Comparison of ENCODE assay signal across 25 cellular contexts in genomic region chr2:144693179-144693578, GRCh38.
"Had no signal": no experiment of that assay in that cellular context is flagged by ENCODE, and none has a peak within 500 bp of the region (broad histone marks: within the 10 kb centered on the region; RNA-seq: fewer than 3 reads in every experiment).

No MANE protein-coding gene starts in this region.

- H3K4me1 Mint-ChIP-seq: activated B cell treated with CpG ODN at 0.5 μM for 24 hours, T-cell had no signal

- H3K36me3 Mint-ChIP-seq: activated naive CD8-positive, alpha-beta T cell treated with anti-CD3 and anti-CD28 coated beads for 36 hours; neural progenitor cell; T-cell had no signal

- H3K4me2 ChIP-seq: neural progenitor cell had no signal

- H3K4me3 Mint-ChIP-seq: activated B cell treated with CpG ODN at 0.5 μM for 24 hours; activated naive CD4-positive, alpha-beta T cell treated with anti-CD3 and anti-CD28 coated beads for 36 hours; activated naive CD8-positive, alpha-beta T cell treated with anti-CD3 and anti-CD28 coated beads for 36 hours; neural progenitor cell; T-cell; T-helper 2 cell treated with Interferon-gamma antibody and Interleukin-4, amounts not matched to agents 5 μg/mL and 100 μg/mL, for 36 hours had no signal

- H3K27ac Mint-ChIP-seq: activated B cell treated with CpG ODN at 0.5 μM for 24 hours; activated naive CD4-positive, alpha-beta T cell treated with anti-CD3 and anti-CD28 coated beads for 36 hours; activated naive CD8-positive, alpha-beta T cell treated with anti-CD3 and anti-CD28 coated beads for 36 hours; neural progenitor cell; T-cell; T-helper 2 cell treated with Interferon-gamma antibody and Interleukin-4, amounts not matched to agents 5 μg/mL and 100 μg/mL, for 36 hours had no signal

- H2AFZ ChIP-seq: neural progenitor cell had no signal

- ATAC-seq: body of pancreas, T-cell had no signal

- H3K27me3 Mint-ChIP-seq: activated B cell treated with CpG ODN at 0.5 μM for 24 hours had no signal

- H3K9me3 Mint-ChIP-seq: activated B cell treated with CpG ODN at 0.5 μM for 24 hours; activated naive CD8-positive, alpha-beta T cell treated with anti-CD3 and anti-CD28 coated beads for 36 hours; neural progenitor cell; T-helper 2 cell treated with Interferon-gamma antibody and Interleukin-4, amounts not matched to agents 5 μg/mL and 100 μg/mL, for 36 hours had no signal

- H3K36me3 ChIP-seq: adrenal gland, colonic mucosa, neural progenitor cell, transverse colon had no signal

- H3K9me3 ChIP-seq: adrenal gland, body of pancreas, colonic mucosa, transverse colon had no signal

- DNase-seq: activated B cell treated with CpG ODN at 0.5 μM for 24 hours; activated CD4-positive, alpha-beta T cell treated with anti-CD3 and anti-CD28 coated beads for 4 hours; activated CD4-positive, alpha-beta T cell treated with anti-CD3 and anti-CD28 coated beads, Interleukin-2, amount 50 U/mL, for 48 hours; activated CD8-positive, alpha-beta memory T cell treated with anti-CD3 and anti-CD28 coated beads for 24 hours; activated effector memory CD4-positive, alpha-beta T cell treated with anti-CD3 and anti-CD28 coated beads, Interleukin-2, amount 50 U/mL, for 16 hours; activated naive CD4-positive, alpha-beta T cell treated with anti-CD3 and anti-CD28 coated beads for 36 hours; activated naive CD8-positive, alpha-beta T cell treated with anti-CD3 and anti-CD28 coated beads for 36 hours; adrenal gland; aorta; body of pancreas; cerebellar nuclear complex; colonic mucosa; dorsolateral prefrontal cortex; effector memory CD4-positive, alpha-beta T cell; glutamatergic neuron; hippocampal formation; kidney; right cardiac atrium; stimulated activated CD4-positive, alpha-beta T cell treated with anti-CD3 and anti-CD28 coated beads, Interleukin-2, amount 100 ng/mL, for 48 hours; stimulated activated naive CD4-positive, alpha-beta T cell treated with Interleukin-2 at 50 U/mL for 16 hours; T-cell; transverse colon had no signal

- H3K4me3 ChIP-seq: adrenal gland, body of pancreas, colonic mucosa, dorsolateral prefrontal cortex, lung, neural progenitor cell, transverse colon had no signal

- H3K27me3 ChIP-seq: adrenal gland, body of pancreas, colonic mucosa, dorsolateral prefrontal cortex, neural progenitor cell, transverse colon had no signal

- H3K9ac ChIP-seq: neural progenitor cell had no signal

- H3K4me1 ChIP-seq: adrenal gland, body of pancreas, colonic mucosa, neural progenitor cell, transverse colon had no signal

- H3K27ac ChIP-seq: colonic mucosa, dorsolateral prefrontal cortex, neural progenitor cell, transverse colon had no signal
